35 cellular contexts compared by ENCODE assay signal in genomic region chr12:12095016-12095415, GRCh38. TPM values are rescaled to one million over a fixed set of nuclear protein-coding genes. Genes with fewer than 3 reads are reported as not detected.
DNase-seq lines count a peak whose midpoint lies in the region; ATAC-seq, FAIRE-seq and TF ChIP-seq lines count a peak whose summit lies in the region.
"Had no signal": no experiment of that assay in that cellular context is flagged by ENCODE, and none has a peak within 500 bp of the region (broad histone marks: within the 10 kb centered on the region; RNA-seq: fewer than 3 reads in every experiment).

No MANE protein-coding gene starts in this region.

- intact Hi-C loops in left cardiac atrium (cut with DNase I), result no loop called here

- CTCF ChIA-PET in A549 (lab: Yijun Ruan, JAX), result interaction anchor here (1.3 to 4.1 kb wide), 3 partner anchors 12 to 233 kb away, joined by 3 to 20 read pairs (median 19); no protein-coding TSS in a partner anchor

- POLR2A ChIA-PET in A549 (lab: Yijun Ruan, JAX), result no interaction called here

- DNase-seq in A549 (ENCODE audit: low read depth in 1 of 2, low spot score in 1 of 2) (no peak), choroid plexus epithelial cell (ENCODE audit: low read depth) (peak; percentile 57), HK-2 (ENCODE audit: unreplicated experiment) (no peak), left cardiac atrium (no peak), RKO (ENCODE audit: low spot score) (no peak)
- no peak for DNase-seq in stimulated activated CD4-positive, alpha-beta T cell treated with anti-CD3 and anti-CD28 coated beads, Interleukin-2, amount 100 ng/mL, for 24 hours
- DNase-seq: 8988T; activated B cell treated with CpG ODN at 0.5 μM for 24 hours; activated CD4-positive, alpha-beta T cell treated with anti-CD3 and anti-CD28 coated beads, Interleukin-2, amount 10 ng/mL, durations not matched to agents 7 days and 5 days; activated gamma-delta T cell treated with Interleukin-2 at 50 U/mL for 16 hours; activated naive CD8-positive, alpha-beta T cell treated with anti-CD3 and anti-CD28 coated beads, Interleukin-2, amount 50 U/mL, for 24 hours; activated T-cell treated with anti-CD3 and anti-CD28 coated beads, Interleukin-2, amount 50 U/mL, for 48 hours; CD4-positive, alpha-beta T cell; central memory CD4-positive, alpha-beta T cell; DMS 273 treated with DMSO at 0.1 percent for 48 hours; foreskin melanocyte; heart right ventricle; kidney glomerular epithelial cell; lower lobe of right lung; naive thymus-derived CD8-positive, alpha-beta T cell; NCI-H146; NCI-H2107; NCI-H345; NCI-H69; SHP77 treated with DMSO at 0.1 percent for 48 hours; stimulated activated CD4-positive, alpha-beta T cell treated with anti-CD3 and anti-CD28 coated beads, Interleukin-4, amount 100 ng/mL, for 24 hours; T-helper 9 cell had no signal

- ATAC-seq in A549 (no peak), left cardiac atrium (no peak)
- ATAC-seq: activated naive CD8-positive, alpha-beta T cell treated with anti-CD3 and anti-CD28 coated beads, Interleukin-2, amount 50 U/mL, for 24 hours; esophagus mucosa; GM12878; naive thymus-derived CD8-positive, alpha-beta T cell; Panc1 had no signal

- TF ChIP-seq EP300 in A549 (IDR thresholded peaks at IDR 0.05), result no peak

- TF ChIP-seq POLR2A in A549 (IDR thresholded peaks at IDR 0.05; ENCODE audit: low read length), result no peak

- no peak overlapping the region for H3K9ac ChIP-seq in liver (ENCODE audit: low read depth in 1 of 2, low read length in 2 of 2)

- H3K4me3 ChIP-seq in A549, result no peak overlapping the region
- H3K4me3 ChIP-seq in choroid plexus epithelial cell (ENCODE audit: low read depth, low read length), result no peak overlapping the region
- H3K4me3 ChIP-seq in liver (ENCODE audit: low read depth in 1 of 3, low read length in 3 of 3), result no peak overlapping the region
- H3K4me3 ChIP-seq: GM12878, heart right ventricle, lower lobe of right lung, tibial nerve had no signal

- no peak overlapping the region for H3K4me2 ChIP-seq in A549

- H3K9me3 ChIP-seq in A549, result no peaks in the 10 kb centered on the region
- H3K9me3 ChIP-seq in liver (ENCODE audit: control insufficient read depth in 4 of 4, low read length in 3 of 4), result no peaks in the 10 kb centered on the region
- H3K9me3 ChIP-seq: heart right ventricle, lower lobe of right lung, tibial nerve had no signal

- WGBS in A549 (ENCODE audit: missing lambda C conversion rate), result 66% methylated on average over 3 of the region's 3 CpGs
- 52% methylated on average over 3 of the region's 3 CpGs for WGBS in liver

- no peak for FAIRE-seq in A549 (lab: Jason Lieb, UNC)
- FAIRE-seq: H1, HTR-8/SVneo had no signal

- TF ChIP-seq RAD21 in A549 (conservative IDR thresholded peaks at IDR 0.05 in 1 of 2, IDR thresholded peaks at IDR 0.05 in 1 of 2), result no peak
- no peak for TF ChIP-seq RAD21 in liver (IDR thresholded peaks at IDR 0.05)

- H3K4me1 ChIP-seq in A549 (peaks cover 13% of the 10 kb centered on the region), liver (ENCODE audit: control insufficient read depth in 4 of 4, insufficient read depth in 4 of 4, low read length in 3 of 4) (no peaks in the 10 kb centered on the region)
- H3K4me1 ChIP-seq: tibial nerve had no signal

- H3K27ac ChIP-seq in A549, result no peak overlapping the region
- no peak overlapping the region for H3K27ac ChIP-seq in liver (ENCODE audit: low read depth in 1 of 2, low read length in 2 of 2)
- H3K27ac ChIP-seq: heart right ventricle, lower lobe of right lung, tibial nerve had no signal

- peaks cover 0 to 3% (median 0%) of the 10 kb centered on the region in 4 donors for H3K36me3 ChIP-seq in liver (ENCODE audit: control insufficient read depth in 4 of 4, insufficient read depth in 3 of 4, low read depth in 1 of 4, low read length in 3 of 4)
- H3K36me3 ChIP-seq: heart right ventricle, lower lobe of right lung had no signal

- no peak for TF ChIP-seq CTCF in A549 (IDR thresholded peaks at IDR 0.05)
- TF ChIP-seq CTCF in choroid plexus epithelial cell (conservative IDR thresholded peaks at IDR 0.05; ENCODE audit: low read depth, low read length), result no peak
- no peak for TF ChIP-seq CTCF in liver (IDR thresholded peaks at IDR 0.05; ENCODE audit: low read depth, low read length, missing input control)

- no peaks in the 10 kb centered on the region for H3K27me3 ChIP-seq in liver (ENCODE audit: control insufficient read depth in 4 of 4, insufficient read depth in 4 of 4, low read length in 3 of 4)
- H3K27me3 ChIP-seq: heart right ventricle, tibial nerve had no signal

TF ChIP-seq in A549, 52 proteins besides CTCF, POLR2A, EP300 and RAD21:
- 0 out of 2 replicates have a peak, but pooled peaks have one; percentile 22 for TF ChIP-seq GATA3 (IDR thresholded peaks at IDR 0.05; ENCODE audit: borderline replicate concordance)
- TF ChIP-seq FOSB (CRISPR knock-in tag; IDR thresholded peaks at IDR 0.05), result no peak
- no peak for TF ChIP-seq FOSL2 (IDR thresholded peaks at IDR 0.05)
- TF ChIP-seq FOSL2 (CRISPR knock-in tag; IDR thresholded peaks at IDR 0.05), result no peak

TF ChIP-seq in PFSK-1, 5 proteins besides CTCF, POLR2A, EP300 and RAD21 (continues in another document):
- TF ChIP-seq SIN3A (IDR thresholded peaks at IDR 0.05; ENCODE audit: borderline replicate concordance, insufficient read depth, low read length), result peak; percentile 63; the same call in 1 of the 2 replicates
- TF ChIP-seq POLR2AphosphoS5 (IDR thresholded peaks at IDR 0.05; ENCODE audit: low read depth, low read length), result peak; percentile 41; the same call in 1 of the 2 replicates
- no peak for TF ChIP-seq FOXP2 (optimal IDR thresholded peaks at IDR 0.05; ENCODE audit: borderline replicate concordance, extremely low read depth, extremely low read length, insufficient read depth)
- TF ChIP-seq TAF1 (IDR thresholded peaks at IDR 0.05; ENCODE audit: borderline replicate concordance, insufficient read depth, low read length), result peak; percentile 76; the same call in 1 of the 2 replicates

TF ChIP-seq in liver, 16 proteins besides CTCF, POLR2A, EP300 and RAD21:
- TF ChIP-seq MAX (IDR thresholded peaks at IDR 0.05), result no peak
- peak; percentile 53 for TF ChIP-seq NR2F2 (IDR thresholded peaks at IDR 0.05)

RNA-seq across cellular contexts. Expression of gene BCL2L14, which starts 24.3 kb away (rescaled TPM):
- 0.06 and 0.29 TPM in 2 replicates for polyA plus RNA-seq in A549 (2011; rRNA removed)
- polyA plus RNA-seq in A549 (2012; cell fraction: cytosol; rRNA removed), result not detected in 2 replicates
- polyA plus RNA-seq in A549 (2012; cell fraction: nucleus; rRNA removed), result not detected in 2 replicates
- polyA plus RNA-seq in A549 (2017; fragmentation: RNase III; extraction: RNeasy Plus Mini Kit Qiagen cat#74134 plus additional on column Dnase treatment), result not detected in 3 replicates
- not detected in 2 replicates for polyA minus RNA-seq in A549 (2011; rRNA and poly(A)+ RNA removed)
- polyA plus RNA-seq in PFSK-1 (2012; ENCODE audit: insufficient read length, low read depth), result not detected
- total RNA-seq in liver, result 1 to 10 TPM in 1 of 2 donors, under 1 TPM in 1; 0.17 to 2.5 TPM
- under 1 TPM; 0.15 to 0.21 TPM for polyA plus RNA-seq in liver
- not detected for total RNA-seq in left cardiac atrium
- total RNA-seq: activated B cell treated with CpG ODN at 0.5 μM for 24 hours; naive thymus-derived CD8-positive, alpha-beta T cell; tibial nerve had no signal
- polyA plus RNA-seq: heart right ventricle had no signal
